In genomic region chr19:42048992-42049391, GRCh38 we compare ENCODE assay signal across 8 cellular contexts. TPM values are rescaled to one million over a fixed set of nuclear protein-coding genes. Genes with fewer than 3 reads are reported as not detected.
DNase-seq lines count a peak whose midpoint lies in the region; ATAC-seq and TF ChIP-seq lines count a peak whose summit lies in the region.

No MANE protein-coding gene starts in this region.

- H3K27me3 Mint-ChIP-seq in activated CD4-positive, alpha-beta memory T cell treated with anti-CD3 and anti-CD28 coated beads, Interleukin-2, amount 10 ng/mL, durations not matched to agents 7 days and 5 days: peaks cover 4% of the 10 kb centered on the region

- H3K27me3 ChIP-seq in Loucy (ENCODE audit: insufficient read depth, low read length, poor library complexity, severe bottlenecking): no peaks in the 10 kb centered on the region
- H3K27me3 ChIP-seq in mucosa of rectum (ENCODE audit: control insufficient read depth in 2 of 2, insufficient read depth in 2 of 2, low read length in 2 of 2): no peaks in the 10 kb centered on the region
- no peaks in the 10 kb centered on the region for H3K27me3 ChIP-seq in uterus

- H3K4me3 ChIP-seq in Loucy (ENCODE audit: low read length, poor library complexity, severe bottlenecking) (peak overlapping the region; percentile 71), mucosa of rectum (ENCODE audit: low read length in 2 of 2) (peak overlapping the region; percentile 32 to 46), uterus (no peak overlapping the region)

- H3K27ac ChIP-seq in mucosa of rectum (ENCODE audit: low read depth in 2 of 2, low read length in 2 of 2) (no peak overlapping the region), uterus (no peak overlapping the region)

- CTCF ChIA-PET in activated CD4-positive, alpha-beta memory T cell treated with anti-CD3 and anti-CD28 coated beads, Interleukin-2, amount 10 ng/mL, durations not matched to agents 7 days and 5 days (lab: Charles Lee): interaction anchor here (0.6 to 6.0 kb wide), 4 partner anchors 14 to 42 kb away, joined by 3 to 32 read pairs (median 4); no protein-coding TSS in a partner anchor

- no peaks in the 10 kb centered on the region for H3F3A ChIP-seq in Loucy (ENCODE audit: low read depth)

- DNase-seq in NCI-H510A treated with DMSO at 0.1 percent for 48 hours (lab: John Stamatoyannopoulos, UW): peak; percentile 46
- DNase-seq in NCI-H510A (lab: John Stamatoyannopoulos, UW): no peak
- no peak for DNase-seq in activated CD4-positive, alpha-beta memory T cell treated with anti-CD3 and anti-CD28 coated beads, Interleukin-2, amount 10 ng/mL, durations not matched to agents 7 days and 5 days
- no peak for DNase-seq in uterus
- no peak for DNase-seq in NOMO-1 treated with dmso at 0.1 percent for 144 hours (lab: John Stamatoyannopoulos, UW; ENCODE audit: unreplicated experiment)

- intact Hi-C loops in uterus (cut with DNase I; ENCODE audit: low total_unique reads): no loop called here

- no peaks in the 10 kb centered on the region for H3K36me3 Mint-ChIP-seq in activated CD4-positive, alpha-beta memory T cell treated with anti-CD3 and anti-CD28 coated beads, Interleukin-2, amount 10 ng/mL, durations not matched to agents 7 days and 5 days (ENCODE audit: low read depth)

- no peak overlapping the region for H3K27ac Mint-ChIP-seq in activated CD4-positive, alpha-beta memory T cell treated with anti-CD3 and anti-CD28 coated beads, Interleukin-2, amount 10 ng/mL, durations not matched to agents 7 days and 5 days

- H3K9me3 ChIP-seq in Loucy (ENCODE audit: insufficient read depth, low read depth, low read length) (no peaks in the 10 kb centered on the region), mucosa of rectum (ENCODE audit: control insufficient read depth in 2 of 2, low read length in 2 of 2) (no peaks in the 10 kb centered on the region), uterus (no peaks in the 10 kb centered on the region)

- no peaks in the 10 kb centered on the region for H3K79me2 ChIP-seq in Loucy (ENCODE audit: insufficient read depth, low read length)

- H3K4me1 Mint-ChIP-seq in activated CD4-positive, alpha-beta memory T cell treated with anti-CD3 and anti-CD28 coated beads, Interleukin-2, amount 10 ng/mL, durations not matched to agents 7 days and 5 days: peaks cover 19% of the 10 kb centered on the region

- no peak for TF ChIP-seq CTCF in Loucy (conservative IDR thresholded peaks at IDR 0.05; ENCODE audit: low read length)
- TF ChIP-seq CTCF in uterus (IDR thresholded peaks at IDR 0.05): no peak

- H3K4me1 ChIP-seq in Loucy (ENCODE audit: insufficient read depth, low read length, poor library complexity, severe bottlenecking) (peaks cover 5% of the 10 kb centered on the region), mucosa of rectum (ENCODE audit: control insufficient read depth in 2 of 2, insufficient read depth in 2 of 2, low read length in 2 of 2) (peaks cover 0 to 6% of the 10 kb centered on the region in 2 donors), uterus (no peaks in the 10 kb centered on the region)

- peak overlapping the region; percentile 79 for H3K4me2 ChIP-seq in Loucy (ENCODE audit: low read depth, low read length, poor library complexity, severe bottlenecking)

- H2AFZ ChIP-seq in Loucy (ENCODE audit: low read length): peak overlapping the region; percentile 99

- no peaks in the 10 kb centered on the region for H4K20me1 ChIP-seq in Loucy (ENCODE audit: insufficient read depth, low read length, poor library complexity, severe bottlenecking)

- ATAC-seq in HG02759 (IDR thresholded peaks at IDR 0.05; ENCODE audit: unreplicated experiment): no peak

- H3K36me3 ChIP-seq in Loucy (ENCODE audit: insufficient read depth, low read length) (no peaks in the 10 kb centered on the region), mucosa of rectum (ENCODE audit: control insufficient read depth in 2 of 2, insufficient read depth in 2 of 2, low read length in 2 of 2) (no peaks in the 10 kb centered on the region), uterus (no peaks in the 10 kb centered on the region)

- no peaks in the 10 kb centered on the region for H3K9me2 ChIP-seq in Loucy (replicated peaks; ENCODE audit: low read depth, low read length)

- peak overlapping the region; percentile 58 for H3K9ac ChIP-seq in Loucy (ENCODE audit: low read depth, low read length, poor library complexity, severe bottlenecking)
- H3K9ac ChIP-seq in mucosa of rectum (ENCODE audit: low read depth in 1 of 2, low read length in 2 of 2): no peak overlapping the region

- POLR2A ChIA-PET in activated CD4-positive, alpha-beta memory T cell treated with anti-CD3 and anti-CD28 coated beads, Interleukin-2, amount 10 ng/mL, durations not matched to agents 7 days and 5 days (lab: Charles Lee): no interaction called here

- H3K9me3 Mint-ChIP-seq in activated CD4-positive, alpha-beta memory T cell treated with anti-CD3 and anti-CD28 coated beads, Interleukin-2, amount 10 ng/mL, durations not matched to agents 7 days and 5 days: no peaks in the 10 kb centered on the region

- TF ChIP-seq POLR2A in uterus (IDR thresholded peaks at IDR 0.05): no peak

- peak overlapping the region; percentile 15 for H3K4me3 Mint-ChIP-seq in activated CD4-positive, alpha-beta memory T cell treated with anti-CD3 and anti-CD28 coated beads, Interleukin-2, amount 10 ng/mL, durations not matched to agents 7 days and 5 days

RNA-seq across cellular contexts. Expression of gene GRIK5, which starts 21.0 kb away (rescaled TPM):
- under 1 TPM; 0.38 to 0.68 TPM for total RNA-seq in activated CD4-positive, alpha-beta memory T cell treated with anti-CD3 and anti-CD28 coated beads, Interleukin-2, amount 10 ng/mL, durations not matched to agents 7 days and 5 days
- 10 to 100 TPM in 1 of 4 donors, 1 to 10 TPM in 2, not detected in 1; 5.6 to 17.8 (median 7.0) TPM for total RNA-seq in uterus

RNA-seq across cellular contexts. Expression of gene ZNF574, which starts 27.0 kb away (rescaled TPM):
- 10 to 100 TPM; 14.3 to 14.5 TPM for total RNA-seq in activated CD4-positive, alpha-beta memory T cell treated with anti-CD3 and anti-CD28 coated beads, Interleukin-2, amount 10 ng/mL, durations not matched to agents 7 days and 5 days
- 10 to 100 TPM in 3 of 4 donors, 1 to 10 TPM in 1; 5.6 to 19.9 (median 14.1) TPM for total RNA-seq in uterus

RNA-seq across cellular contexts. Expression of gene ATP1A3, which starts 55.0 kb away (rescaled TPM):
- 1 to 10 TPM; 1.2 to 1.9 TPM for total RNA-seq in activated CD4-positive, alpha-beta memory T cell treated with anti-CD3 and anti-CD28 coated beads, Interleukin-2, amount 10 ng/mL, durations not matched to agents 7 days and 5 days
- total RNA-seq in uterus: under 1 TPM in 1 of 4 donors, not detected in 3; 0.55 TPM

Comparison
In these comparisons a context has a peak if more than half of its experiments do, and no peak if none do; other contexts are left out.
1. H3K4me3 ChIP-seq: peak in Loucy (single experiment) and mucosa of rectum (2 of 2); none in uterus (0 of 2).